ENCODE assay signal across 15 cellular contexts in the genomic region with DNA sequence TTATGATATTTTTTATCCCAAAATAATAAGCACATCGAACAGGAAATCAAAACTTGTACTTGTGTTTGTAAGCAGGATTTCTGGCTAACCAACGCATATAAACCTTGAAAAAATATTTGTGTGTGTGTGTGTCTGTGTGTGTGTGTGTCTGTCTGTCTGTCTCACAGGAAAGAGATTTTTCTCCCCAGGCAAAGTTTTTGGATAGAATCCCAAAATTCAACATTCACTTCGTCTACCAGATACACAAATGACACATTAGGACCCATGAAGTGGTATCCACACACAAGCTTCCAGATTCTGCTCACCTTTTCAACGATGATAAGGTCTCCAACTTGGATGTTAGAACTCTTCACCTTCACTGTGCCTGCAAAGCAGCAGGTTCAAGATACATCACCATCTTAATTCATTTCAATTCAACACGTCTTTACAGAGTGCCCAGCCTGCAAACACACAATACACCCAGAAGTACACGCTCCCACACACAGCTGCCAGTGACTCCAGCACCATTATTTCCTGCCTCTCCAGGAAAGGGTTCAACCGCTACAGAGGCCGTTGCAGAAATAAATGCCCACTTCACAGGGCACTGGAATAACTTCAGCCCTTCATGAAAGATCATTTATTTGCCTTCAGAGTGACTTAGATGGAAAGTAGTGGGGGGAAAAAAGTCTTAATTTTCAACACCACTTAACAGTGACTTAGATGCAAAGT.
DNase-seq lines count a peak whose midpoint lies in the region; ATAC-seq, FAIRE-seq and TF ChIP-seq lines count a peak whose summit lies in the region.
"Had no signal": no experiment of that assay in that cellular context is flagged by ENCODE, and none has a peak within 500 bp of the region (broad histone marks: within the 10 kb centered on the region; RNA-seq: fewer than 3 reads in every experiment).

No MANE protein-coding gene starts in this region.

- H3K9me3 ChIP-seq in A549 (no peaks in the 10 kb centered on the region), HEK293 (ENCODE audit: control insufficient read depth, insufficient read depth, low read depth, low read length) (no peaks in the 10 kb centered on the region), RWPE2 (ENCODE audit: severe bottlenecking) (no peaks in the 10 kb centered on the region), gastroesophageal sphincter (no peaks in the 10 kb centered on the region)
- H3K9me3 ChIP-seq: ascending aorta, uterus had no signal

- TF ChIP-seq POLR2A in A549 (IDR thresholded peaks at IDR 0.05; ENCODE audit: low read length) (no peak), gastroesophageal sphincter (IDR thresholded peaks at IDR 0.05) (no peak)

- no peak for FAIRE-seq in A549 (lab: Jason Lieb, UNC)

- DNase-seq in A549 (ENCODE audit: low read depth in 1 of 2, low spot score in 1 of 2) (no peak), RWPE2 (ENCODE audit: low spot score) (peak; percentile 38), foreskin keratinocyte (peak; percentile 12 to 39), HK-2 (ENCODE audit: unreplicated experiment) (no peak), NOMO-1 treated with dmso at 0.1 percent for 144 hours (lab: John Stamatoyannopoulos, UW; ENCODE audit: unreplicated experiment) (no peak), omental fat pad (ENCODE audit: low spot score) (no peak)
- DNase-seq: activated CD4-positive, CD25-positive, alpha-beta regulatory T cell; erythroblast; islet precursor cell; NCI-H146; uterus had no signal

- TF ChIP-seq EP300 in A549 (IDR thresholded peaks at IDR 0.05) = no peak
- TF ChIP-seq EP300 in gastroesophageal sphincter (IDR thresholded peaks at IDR 0.05) = no peak

- H3K4me3 ChIP-seq in A549 = 0 out of 3 replicates have a peak overlapping the region, but pooled peaks have one; percentile 9
- H3K4me3 ChIP-seq in HEK293 (ENCODE audit: low read depth, low read length) = no peak overlapping the region
- no peak overlapping the region for H3K4me3 ChIP-seq in RWPE2 (ENCODE audit: severe bottlenecking)
- no peak overlapping the region for H3K4me3 ChIP-seq in gastroesophageal sphincter
- H3K4me3 ChIP-seq: ascending aorta, uterus had no signal

- TF ChIP-seq CTCF in A549 (IDR thresholded peaks at IDR 0.05) = no peak
- no peak for TF ChIP-seq CTCF in HEK293 (tag by site-specific recombination; IDR thresholded peaks at IDR 0.05)
- no peak for TF ChIP-seq CTCF in RWPE2 (IDR thresholded peaks at IDR 0.05; ENCODE audit: poor library complexity, severe bottlenecking)
- TF ChIP-seq CTCF in foreskin keratinocyte (conservative IDR thresholded peaks at IDR 0.05) = no peak
- no peak for TF ChIP-seq CTCF in gastroesophageal sphincter (IDR thresholded peaks at IDR 0.05)
- TF ChIP-seq CTCF in omental fat pad (IDR thresholded peaks at IDR 0.05) = no peak

- 50% methylated on average over 8 of the region's 8 CpGs for WGBS in A549 (ENCODE audit: missing lambda C conversion rate)
- WGBS in gastroesophageal sphincter (ENCODE audit: low coverage in 1 of 2), 2 donors = 35 to 45% methylated on average over 4 to 6 of the region's 8 CpGs

- H3K36me3 ChIP-seq in HEK293 (ENCODE audit: control insufficient read depth in 2 of 2, insufficient read depth in 1 of 2, low read length in 2 of 2) (peaks cover 0 to 12% of the 10 kb centered on the region in 2 experiments; a peak in 1 of 3 replicates), RWPE2 (ENCODE audit: low read depth) (no peaks in the 10 kb centered on the region), gastroesophageal sphincter (peaks cover 0 to 23% of the 10 kb centered on the region in 2 donors)
- H3K36me3 ChIP-seq: uterus had no signal

- H3K27ac ChIP-seq in A549 = peak overlapping the region; percentile 56 to 80
- peak overlapping the region; percentile 96 for H3K27ac ChIP-seq in HEK293 (ENCODE audit: extremely low read depth, low read depth, low read length)
- peak overlapping the region; percentile 40 for H3K27ac ChIP-seq in RWPE2 (ENCODE audit: poor library complexity, severe bottlenecking)
- H3K27ac ChIP-seq in foreskin keratinocyte = peak overlapping the region; percentile 85
- no peak overlapping the region for H3K27ac ChIP-seq in gastroesophageal sphincter

- no peak for TF ChIP-seq RAD21 in A549 (conservative IDR thresholded peaks at IDR 0.05 in 1 of 2, IDR thresholded peaks at IDR 0.05 in 1 of 2)

- CTCF ChIA-PET in A549 (lab: Yijun Ruan, JAX) (interaction anchor here (0.6 to 1.7 kb wide), 5 partner anchors 15 to 387 kb away, joined by 3 to 4 read pairs (median 3); no protein-coding TSS in a partner anchor), HEK293 (lab: Yijun Ruan, JAX) (interaction anchor here (1.0 kb wide), 2 partner anchors 387 to 408 kb away, joined by 3 read pairs; no protein-coding TSS in a partner anchor)

- no peaks in the 10 kb centered on the region for H3K27me3 ChIP-seq in RWPE2 (ENCODE audit: insufficient read depth, poor library complexity, severe bottlenecking)
- no peaks in the 10 kb centered on the region for H3K27me3 ChIP-seq in foreskin keratinocyte
- no peaks in the 10 kb centered on the region for H3K27me3 ChIP-seq in gastroesophageal sphincter
- H3K27me3 ChIP-seq: ascending aorta, uterus had no signal

- ATAC-seq in A549 (no peak), RWPE2 (ENCODE audit: low read depth) (no peak), foreskin keratinocyte (no peak), gastroesophageal sphincter (no peak), omental fat pad (ENCODE audit: low FRiP score) (no peak)
- ATAC-seq: natural killer cell treated with Interleukin-12 subunit alpha and Interleukin-12 subunit beta and Interleukin-15 and Interleukin-18, amount 100 ng/mL, for 72 hours had no signal

- POLR2A ChIA-PET in A549 (lab: Yijun Ruan, JAX) = no interaction called here
- POLR2A ChIA-PET in HEK293 (lab: Yijun Ruan, JAX) = no interaction called here

- peak overlapping the region; percentile 54 for H3K4me2 ChIP-seq in A549

- peaks cover 40% of the 10 kb centered on the region for H3K4me1 ChIP-seq in A549
- peaks cover 18% of the 10 kb centered on the region for H3K4me1 ChIP-seq in HEK293 (ENCODE audit: control insufficient read depth, insufficient read depth, low read length)
- H3K4me1 ChIP-seq in RWPE2 (ENCODE audit: insufficient read depth, poor library complexity, severe bottlenecking) = peaks cover 25% of the 10 kb centered on the region
- peaks cover 14% of the 10 kb centered on the region for H3K4me1 ChIP-seq in foreskin keratinocyte
- peaks cover 0 to 30% (median 0%) of the 10 kb centered on the region in 3 donors for H3K4me1 ChIP-seq in gastroesophageal sphincter
- H3K4me1 ChIP-seq: uterus had no signal

TF ChIP-seq in A549, 52 proteins besides CTCF, POLR2A, EP300 and RAD21 (continues in another document):
- TF ChIP-seq FOXS1 (CRISPR knock-in tag; IDR thresholded peaks at IDR 0.05) (no peak), CBX8 (IDR thresholded peaks at IDR 0.05) (no peak), CBX2 (IDR thresholded peaks at IDR 0.05; ENCODE audit: borderline replicate concordance, low read depth) (no peak), EHF (CRISPR knock-in tag; IDR thresholded peaks at IDR 0.05) (no peak), FOSB (CRISPR knock-in tag; IDR thresholded peaks at IDR 0.05) (no peak), JUNB (IDR thresholded peaks at IDR 0.05) (no peak), RARB (CRISPR knock-in tag; IDR thresholded peaks at IDR 0.05) (no peak), ZFP36 (IDR thresholded peaks at IDR 0.05; ENCODE audit: borderline replicate concordance, partially characterized antibody) (no peak)
- TF ChIP-seq, protein P1, sequence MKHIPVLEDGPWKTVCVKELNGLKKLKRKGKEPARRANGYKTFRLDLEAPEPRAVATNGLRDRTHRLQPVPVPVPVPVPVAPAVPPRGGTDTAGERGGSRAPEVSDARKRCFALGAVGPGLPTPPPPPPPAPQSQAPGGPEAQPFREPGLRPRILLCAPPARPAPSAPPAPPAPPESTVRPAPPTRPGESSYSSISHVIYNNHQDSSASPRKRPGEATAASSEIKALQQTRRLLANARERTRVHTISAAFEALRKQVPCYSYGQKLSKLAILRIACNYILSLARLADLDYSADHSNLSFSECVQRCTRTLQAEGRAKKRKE (CRISPR knock-in tag; IDR thresholded peaks at IDR 0.05; ENCODE audit: low read depth) = no peak
- TF ChIP-seq, protein P2, sequence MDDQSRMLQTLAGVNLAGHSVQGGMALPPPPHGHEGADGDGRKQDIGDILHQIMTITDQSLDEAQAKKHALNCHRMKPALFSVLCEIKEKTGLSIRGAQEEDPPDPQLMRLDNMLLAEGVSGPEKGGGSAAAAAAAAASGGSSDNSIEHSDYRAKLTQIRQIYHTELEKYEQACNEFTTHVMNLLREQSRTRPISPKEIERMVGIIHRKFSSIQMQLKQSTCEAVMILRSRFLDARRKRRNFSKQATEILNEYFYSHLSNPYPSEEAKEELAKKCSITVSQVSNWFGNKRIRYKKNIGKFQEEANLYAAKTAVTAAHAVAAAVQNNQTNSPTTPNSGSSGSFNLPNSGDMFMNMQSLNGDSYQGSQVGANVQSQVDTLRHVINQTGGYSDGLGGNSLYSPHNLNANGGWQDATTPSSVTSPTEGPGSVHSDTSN (IDR thresholded peaks at IDR 0.05) = no peak

TF ChIP-seq in HEK293, 187 proteins besides CTCF, POLR2A, EP300 and RAD21 (continues in another document):
- TF ChIP-seq ZBTB8A (tag by site-specific recombination; IDR thresholded peaks at IDR 0.05) (peak; percentile 68), ZXDB (tag by site-specific recombination; IDR thresholded peaks at IDR 0.05) (0 out of 2 replicates have a peak, but pooled peaks have one; percentile 1), ZNF266 (tag by site-specific recombination; IDR thresholded peaks at IDR 0.05; ENCODE audit: low read depth) (no peak), ZNF48 (tag by site-specific recombination; IDR thresholded peaks at IDR 0.05) (no peak), IKZF3 (tag by site-specific recombination; IDR thresholded peaks at IDR 0.05) (no peak), ZNF514 (tag by site-specific recombination; IDR thresholded peaks at IDR 0.05) (no peak)
- TF ChIP-seq, protein P3, sequence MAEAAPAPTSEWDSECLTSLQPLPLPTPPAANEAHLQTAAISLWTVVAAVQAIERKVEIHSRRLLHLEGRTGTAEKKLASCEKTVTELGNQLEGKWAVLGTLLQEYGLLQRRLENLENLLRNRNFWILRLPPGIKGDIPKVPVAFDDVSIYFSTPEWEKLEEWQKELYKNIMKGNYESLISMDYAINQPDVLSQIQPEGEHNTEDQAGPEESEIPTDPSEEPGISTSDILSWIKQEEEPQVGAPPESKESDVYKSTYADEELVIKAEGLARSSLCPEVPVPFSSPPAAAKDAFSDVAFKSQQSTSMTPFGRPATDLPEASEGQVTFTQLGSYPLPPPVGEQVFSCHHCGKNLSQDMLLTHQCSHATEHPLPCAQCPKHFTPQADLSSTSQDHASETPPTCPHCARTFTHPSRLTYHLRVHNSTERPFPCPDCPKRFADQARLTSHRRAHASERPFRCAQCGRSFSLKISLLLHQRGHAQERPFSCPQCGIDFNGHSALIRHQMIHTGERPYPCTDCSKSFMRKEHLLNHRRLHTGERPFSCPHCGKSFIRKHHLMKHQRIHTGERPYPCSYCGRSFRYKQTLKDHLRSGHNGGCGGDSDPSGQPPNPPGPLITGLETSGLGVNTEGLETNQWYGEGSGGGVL (tag by site-specific recombination; IDR thresholded peaks at IDR 0.05) = no peak

Comparison
In these comparisons a context has a peak if more than half of its experiments do, and no peak if none do; other contexts are left out.
1. DNase-seq: peak in RWPE2 (single experiment) and foreskin keratinocyte (2 of 2); none in A549 (0 of 2), HK-2 (single experiment), NOMO-1 treated with dmso at 0.1 percent for 144 hours (single experiment) and omental fat pad (single experiment).
2. H3K27ac ChIP-seq: peak in A549 (2 of 2), HEK293 (single experiment), RWPE2 (single experiment) and foreskin keratinocyte (single experiment); none in gastroesophageal sphincter (0 of 4).